In genomic region chr6:134249412-134249758, GRCh38 we compare ENCODE assay signal across 12 cellular contexts.
DNase-seq lines count a peak whose midpoint lies in the region; ATAC-seq and TF ChIP-seq lines count a peak whose summit lies in the region.
"Had no signal": no experiment of that assay in that cellular context is flagged by ENCODE, and none has a peak within 500 bp of the region (broad histone marks: within the 10 kb centered on the region; RNA-seq: fewer than 3 reads in every experiment).

No MANE protein-coding gene starts in this region.

- H3K36me3 Mint-ChIP-seq in T-helper 17 cell (ENCODE audit: low read depth) = no peaks in the 10 kb centered on the region

- DNase-seq in SK-N-SH (no peak), T-helper 17 cell (no peak), iris pigment epithelial cell (ENCODE audit: low read depth) (peak; percentile 77), ACHN (no peak), middle frontal gyrus (ENCODE audit: extremely low spot score, low spot score) (no peak)
- DNase-seq: DMS153, heart left ventricle had no signal

- TF ChIP-seq CTCF in SK-N-SH (IDR thresholded peaks at IDR 0.05) = no peak

- H3K4me3 ChIP-seq in SK-N-SH (ENCODE audit: low read depth in 2 of 2, low read length in 1 of 2) (no peak overlapping the region), skeletal muscle tissue (ENCODE audit: low read length in 3 of 3) (peak overlapping the region in 2 of 3 donors; percentile 28 to 30)
- H3K4me3 ChIP-seq: lung had no signal

- H3K79me2 ChIP-seq in SK-N-SH (ENCODE audit: insufficient read depth) = no peaks in the 10 kb centered on the region

- H3K27me3 Mint-ChIP-seq in T-helper 17 cell = no peaks in the 10 kb centered on the region

- WGBS in SK-N-SH (ENCODE audit: low lambda C conversion rate) = 94% methylated on average over 4 of the region's 4 CpGs

- H2AFZ ChIP-seq in SK-N-SH (ENCODE audit: low read depth) = no peak overlapping the region

- POLR2A ChIA-PET in SK-N-SH (lab: Yijun Ruan, JAX) = no interaction called here

- H3K9me3 ChIP-seq in SK-N-SH (no peaks in the 10 kb centered on the region), T-helper 17 cell (ENCODE audit: control insufficient read depth, low read length, poor library complexity, severe bottlenecking) (no peaks in the 10 kb centered on the region), skeletal muscle tissue (ENCODE audit: control insufficient read depth in 3 of 3, low read length in 3 of 3) (no peaks in the 10 kb centered on the region)
- H3K9me3 ChIP-seq: heart left ventricle had no signal

- H3K4me1 Mint-ChIP-seq in T-helper 17 cell = peaks cover 38% of the 10 kb centered on the region

- no peaks in the 10 kb centered on the region for H4K20me1 ChIP-seq in SK-N-SH (ENCODE audit: insufficient read depth)

- no peak overlapping the region for H3K4me2 ChIP-seq in SK-N-SH

- H3K4me1 ChIP-seq in SK-N-SH (ENCODE audit: control insufficient read depth in 1 of 2, insufficient read depth in 2 of 2, low read depth in 1 of 2, low read length in 1 of 2) (peaks cover 2 to 6% of the 10 kb centered on the region in 2 experiments; a peak in 2 of 4 replicates), skeletal muscle tissue (ENCODE audit: control insufficient read depth in 3 of 3, insufficient read depth in 3 of 3, low read length in 3 of 3) (peaks cover 24 to 31% (median 29%) of the 10 kb centered on the region in 3 donors)

- peak overlapping the region; percentile 63 for H3K4me3 Mint-ChIP-seq in T-helper 17 cell

- H3F3A ChIP-seq in SK-N-SH (replicated peaks; ENCODE audit: insufficient read depth) = no peaks in the 10 kb centered on the region

- H3K9ac ChIP-seq in SK-N-SH (no peak overlapping the region), skeletal muscle tissue (ENCODE audit: low read depth in 1 of 3, low read length in 3 of 3) (peak overlapping the region; percentile 13 to 55 (median 36))

- H3K27ac ChIP-seq in SK-N-SH (ENCODE audit: low read depth in 2 of 2, low read length in 1 of 2) = no peak overlapping the region
- H3K27ac ChIP-seq in skeletal muscle tissue (ENCODE audit: low read depth, low read length) = peak overlapping the region; percentile 82
- H3K27ac ChIP-seq: 22Rv1 had no signal

- CTCF ChIA-PET in SK-N-SH (lab: Yijun Ruan, JAX) = interaction anchor here (1.3 kb wide), 1 partner anchor 391 kb away, joined by 4 read pairs; no protein-coding TSS in a partner anchor

- H3K36me3 ChIP-seq in SK-N-SH (replicated peaks in 1 of 2; ENCODE audit: control insufficient read depth in 1 of 2, insufficient read depth in 2 of 2, low read length in 1 of 2) = no peaks in the 10 kb centered on the region
- no peaks in the 10 kb centered on the region for H3K36me3 ChIP-seq in skeletal muscle tissue (ENCODE audit: control insufficient read depth in 3 of 3, insufficient read depth in 3 of 3, low read length in 3 of 3)
- H3K36me3 ChIP-seq: heart left ventricle had no signal

- in situ Hi-C loops in ACHN (cut with HindIII; ENCODE audit: low pct_ligation_motif_present, low pct_unique_long_range_greater_than_20kb, low sequenced_read_pairs) = no loop called here

- ATAC-seq in SK-N-SH treated with all-trans-retinoic acid at 6 μM for 48 hours = peak; percentile 4; the same call in 2 of the 3 replicates
- no peak for ATAC-seq in T-helper 17 cell
- no peak for ATAC-seq in GM21447 (IDR thresholded peaks at IDR 0.05; ENCODE audit: unreplicated experiment)

- H3K27ac Mint-ChIP-seq in T-helper 17 cell = peak overlapping the region; percentile 97

- H3K9me2 ChIP-seq in SK-N-SH = no peaks in the 10 kb centered on the region

- no peak for TF ChIP-seq EP300 in SK-N-SH (IDR thresholded peaks at IDR 0.05; ENCODE audit: borderline replicate concordance in 1 of 2, low read depth in 1 of 2, low read length in 1 of 2)

- no peak for TF ChIP-seq RAD21 in SK-N-SH (IDR thresholded peaks at IDR 0.05; ENCODE audit: low read length)

- no peaks in the 10 kb centered on the region for H3K27me3 ChIP-seq in SK-N-SH (ENCODE audit: insufficient read depth)
- H3K27me3 ChIP-seq in skeletal muscle tissue (ENCODE audit: control insufficient read depth in 3 of 3, insufficient read depth in 3 of 3, low read length in 3 of 3) = no peaks in the 10 kb centered on the region
- H3K27me3 ChIP-seq: heart left ventricle had no signal

TF ChIP-seq in SK-N-SH treated with all-trans-retinoic acid at 6 μM for 48 hours, 23 proteins besides CTCF, POLR2A, EP300 and RAD21 (continues in another document):
- TF ChIP-seq RARB (CRISPR knock-in tag; IDR thresholded peaks at IDR 0.05) (no peak), TCF4 (CRISPR knock-in tag; IDR thresholded peaks at IDR 0.05; ENCODE audit: borderline replicate concordance) (no peak), PATZ1 (CRISPR knock-in tag; IDR thresholded peaks at IDR 0.05; ENCODE audit: borderline replicate concordance) (no peak), OSR1 (CRISPR knock-in tag; IDR thresholded peaks at IDR 0.05) (no peak), ESRRG (CRISPR knock-in tag; IDR thresholded peaks at IDR 0.05) (no peak), ZFP3 (CRISPR knock-in tag; IDR thresholded peaks at IDR 0.05) (no peak), SNAI2 (CRISPR knock-in tag; IDR thresholded peaks at IDR 0.05) (no peak), ZNF70 (CRISPR knock-in tag; IDR thresholded peaks at IDR 0.05) (no peak), CSDC2 (CRISPR knock-in tag; IDR thresholded peaks at IDR 0.05) (no peak), ARNTL (CRISPR knock-in tag; IDR thresholded peaks at IDR 0.05; ENCODE audit: borderline replicate concordance, low read depth) (no peak), ZNF565 (CRISPR knock-in tag; conservative IDR thresholded peaks at IDR 0.05; ENCODE audit: low read depth) (no peak), ZFP30 (CRISPR knock-in tag; IDR thresholded peaks at IDR 0.05) (no peak), ISL1 (CRISPR knock-in tag; IDR thresholded peaks at IDR 0.05) (no peak), TOX (CRISPR knock-in tag; IDR thresholded peaks at IDR 0.05; ENCODE audit: borderline replicate concordance) (no peak)

TF ChIP-seq in SK-N-SH, 30 proteins besides CTCF, POLR2A, EP300 and RAD21 (continues in another document):
- no peak for TF ChIP-seq MAX (IDR thresholded peaks at IDR 0.05; ENCODE audit: low read depth)
- TF ChIP-seq REST (IDR thresholded peaks at IDR 0.05; ENCODE audit: low read depth, low read length) = no peak
- TF ChIP-seq JUND (IDR thresholded peaks at IDR 0.05) = no peak
- no peak for TF ChIP-seq NFIC (IDR thresholded peaks at IDR 0.05; ENCODE audit: borderline replicate concordance)
- TF ChIP-seq IRF3 (IDR thresholded peaks at IDR 0.05; ENCODE audit: low read depth, low read length) = no peak
- TF ChIP-seq TCF12 (IDR thresholded peaks at IDR 0.05) = no peak
- no peak for TF ChIP-seq FOXJ3 (CRISPR knock-in tag; IDR thresholded peaks at IDR 0.05)
- no peak for TF ChIP-seq GABPA (IDR thresholded peaks at IDR 0.05; ENCODE audit: low read depth)
- no peak for TF ChIP-seq POLR2AphosphoS5 (IDR thresholded peaks at IDR 0.05; ENCODE audit: low read depth, low read length)
- no peak for TF ChIP-seq PBX3 (IDR thresholded peaks at IDR 0.05)
- no peak for TF ChIP-seq EZH2phosphoT487 (IDR thresholded peaks at IDR 0.05; ENCODE audit: borderline replicate concordance, low read depth)
- TF ChIP-seq MXI1 (IDR thresholded peaks at IDR 0.05; ENCODE audit: low read depth, low read length) = no peak
- TF ChIP-seq GATA2 (CRISPR knock-in tag; IDR thresholded peaks at IDR 0.05) = no peak

Comparison
In these comparisons a context has a peak if more than half of its experiments do, and no peak if none do; other contexts are left out.
1. H3K4me3 ChIP-seq: peak in skeletal muscle tissue (2 of 3); none in SK-N-SH (0 of 2).